In genomic region chr10:47599657-47600056, GRCh38 we compare ENCODE assay signal across 7 cellular contexts.
DNase-seq lines count a peak whose midpoint lies in the region; ATAC-seq, FAIRE-seq and TF ChIP-seq lines count a peak whose summit lies in the region.
"Not testable (repeated sequence)": the region's sequence is repeated elsewhere in the genome, so short reads cannot be mapped to it uniquely, and the experiment has no call there.

No MANE protein-coding gene starts in this region.

- peak overlapping the region; percentile 43 for H3K4me3 Mint-ChIP-seq in Caco-2 (ENCODE audit: unreplicated experiment)

- not testable (repeated sequence) for H3K4me1 ChIP-seq in Caco-2; K562 (replicated peaks in 1 of 2; ENCODE audit: control insufficient read depth in 2 of 2, insufficient read depth in 2 of 2, low read length in 2 of 2); liver (ENCODE audit: control insufficient read depth in 4 of 4, insufficient read depth in 4 of 4, low read length in 3 of 4); small intestine (ENCODE audit: control insufficient read depth in 2 of 2, insufficient read depth in 1 of 2, low read depth in 1 of 2, low read length in 1 of 2)

- not testable (repeated sequence) for BruUV-seq in Caco-2 (replicated peaks; lab: Mats Ljungman, UMichigan); K562 (replicated peaks; lab: Mats Ljungman, UMichigan)

- DNase-seq in Caco-2 = peak; percentile 45 to 53
- peak; percentile 3 for DNase-seq in NCI-H69 (lab: John Stamatoyannopoulos, UW)
- DNase-seq in K562 (ENCODE audit: extremely low read depth in 1 of 4, low spot score in 3 of 4) = peak in 1 of 4 experiments; percentile 1
- DNase-seq in iPS-NIHi7 (ENCODE audit: extremely low spot score) = peak; percentile 1
- DNase-seq in left kidney (ENCODE audit: low read depth, low spot score) = peak; percentile 1
- peak; percentile 36 for DNase-seq in small intestine

- H3K4me3 ChIP-seq in Caco-2 (ENCODE audit: low read depth, low read length) = peak overlapping the region; percentile 3
- not testable (repeated sequence) for H3K4me3 ChIP-seq in K562; liver (ENCODE audit: low read depth in 1 of 3, low read length in 3 of 3); small intestine (ENCODE audit: low read depth in 1 of 2, low read length in 2 of 2)

- H3K79me2 ChIP-seq in K562 (ENCODE audit: control insufficient read depth, insufficient read depth, low read length) = not testable (repeated sequence)

- H3K4me1 Mint-ChIP-seq in Caco-2 (ENCODE audit: low read depth, unreplicated experiment) = not testable (repeated sequence)

- not testable (repeated sequence) for TF ChIP-seq EP300 in K562 (IDR thresholded peaks at IDR 0.05; ENCODE audit: low read length)

- not testable (repeated sequence) for H3K9me3 ChIP-seq in Caco-2; K562 (replicated peaks; ENCODE audit: control insufficient read depth, insufficient read depth, low read depth, low read length); liver (ENCODE audit: control insufficient read depth in 4 of 4, low read length in 3 of 4); small intestine (ENCODE audit: control insufficient read depth, low read depth)

- peak; percentile 51; the same call in 2 of the 3 replicates for ATAC-seq in K562

- H3K9ac ChIP-seq in K562 (ENCODE audit: insufficient read depth in 1 of 2, low read depth in 2 of 2, low read length in 2 of 2); liver (ENCODE audit: low read depth in 1 of 2, low read length in 2 of 2): not testable (repeated sequence)

- H3K36me3 ChIP-seq in Caco-2 (ENCODE audit: control insufficient read depth, insufficient read depth, low read length); K562 (ENCODE audit: control insufficient read depth, insufficient read depth, low read length); liver (ENCODE audit: control insufficient read depth in 4 of 4, insufficient read depth in 3 of 4, low read depth in 1 of 4, low read length in 3 of 4); small intestine (ENCODE audit: control insufficient read depth in 2 of 2, insufficient read depth in 2 of 2, low read length in 2 of 2): not testable (repeated sequence)

- H3K27me3 ChIP-seq in Caco-2 (replicated peaks; ENCODE audit: control insufficient read depth, insufficient read depth, low read length); K562 (ENCODE audit: control insufficient read depth in 2 of 2, insufficient read depth in 2 of 2, low read length in 2 of 2); liver (ENCODE audit: control insufficient read depth in 4 of 4, insufficient read depth in 4 of 4, low read length in 3 of 4); small intestine (ENCODE audit: control insufficient read depth in 2 of 2, insufficient read depth in 2 of 2, low read length in 2 of 2): not testable (repeated sequence)

- not testable (repeated sequence) for TF ChIP-seq RAD21 in K562 (CRISPR knock-in tag; conservative IDR thresholded peaks at IDR 0.05 in 1 of 2, IDR thresholded peaks at IDR 0.05 in 1 of 2); liver (IDR thresholded peaks at IDR 0.05)

- not testable (repeated sequence) for H3K36me3 Mint-ChIP-seq in Caco-2 (ENCODE audit: insufficient read depth, unreplicated experiment)

- not testable (repeated sequence) for H3K27me3 Mint-ChIP-seq in Caco-2 (ENCODE audit: insufficient read depth, unreplicated experiment)

- not testable (repeated sequence) for TF ChIP-seq POLR2A in K562 (conservative IDR thresholded peaks at IDR 0.05)

- H3K9me3 Mint-ChIP-seq in Caco-2 (ENCODE audit: unreplicated experiment) = not testable (repeated sequence)

- H3K4me2 ChIP-seq in K562 (ENCODE audit: insufficient read depth, low read length) = not testable (repeated sequence)

- not testable (repeated sequence) for H3K27ac ChIP-seq in K562 (ENCODE audit: extremely low read depth, low read depth, low read length); liver (ENCODE audit: low read depth in 1 of 2, low read length in 2 of 2); small intestine (ENCODE audit: low read depth in 1 of 2, low read length in 1 of 2)

- not testable (repeated sequence) for FAIRE-seq in K562 (lab: Jason Lieb, UNC); small intestine (lab: Jason Lieb, UNC)

- not testable (repeated sequence) for H2AFZ ChIP-seq in K562 (ENCODE audit: low read depth, low read length)

- intact Hi-C loops in Caco-2 (cut with micrococcal nuclease; ENCODE audit: unreplicated experiment); K562 (cut with micrococcal nuclease): not testable (repeated sequence)

- CTCF ChIA-PET in Caco-2 (lab: Charles Lee); K562 (lab: Yijun Ruan, JAX; ENCODE audit: low intra/inter-chr PET ratio): not testable (repeated sequence)

- in situ Hi-C loops in K562 (cut with MboI) = not testable (repeated sequence)

- not testable (repeated sequence) for TF ChIP-seq CTCF in Caco-2 (IDR thresholded peaks at IDR 0.05; ENCODE audit: insufficient read depth in 1 of 2, low read depth in 1 of 2, low read length in 1 of 2, severe bottlenecking in 1 of 2, unreplicated experiment in 1 of 2); K562 (IDR thresholded peaks at IDR 0.05 in 2 of 3, conservative IDR thresholded peaks at IDR 0.05 in 1 of 3; ENCODE audit: insufficient read depth in 2 of 3, low read depth in 1 of 3, low read length in 3 of 3); liver (IDR thresholded peaks at IDR 0.05; ENCODE audit: low read depth, low read length, missing input control)

- H4K20me1 ChIP-seq in K562 (replicated peaks; ENCODE audit: control insufficient read depth, insufficient read depth, low read length) = not testable (repeated sequence)

- whole genome bisulfite sequencing in K562 (ENCODE audit: insufficient coverage, low coverage, missing lambda C conversion rate) = under 1% methylated on average over 16 of the region's 16 CpGs
- WGBS in liver = 45% methylated on average over 16 of the region's 16 CpGs
- WGBS in small intestine, 3 donors = 34 to 66% (median 66%) methylated on average over 15 to 16 of the region's 16 CpGs

- not testable (repeated sequence) for H3K27ac Mint-ChIP-seq in Caco-2 (ENCODE audit: unreplicated experiment)

- POLR2A ChIA-PET in Caco-2 (lab: Charles Lee); K562 (lab: Yijun Ruan, JAX): not testable (repeated sequence)

- not testable (repeated sequence) for H3K9me1 ChIP-seq in K562 (ENCODE audit: control insufficient read depth, insufficient read depth, low read length)

TF ChIP-seq in liver, 16 proteins besides CTCF, POLR2A, EP300 and RAD21:
- peak; percentile 26 for TF ChIP-seq REST (IDR thresholded peaks at IDR 0.05)
- peak; percentile 62 to 73 for TF ChIP-seq HNF4A (conservative IDR thresholded peaks at IDR 0.05)
- TF ChIP-seq YY1 (IDR thresholded peaks at IDR 0.05) = peak; percentile 71
- TF ChIP-seq SP1 (IDR thresholded peaks at IDR 0.05) = peak; percentile 32
- peak; percentile 71 for TF ChIP-seq MAX (IDR thresholded peaks at IDR 0.05)
- peak; percentile 18 for TF ChIP-seq HNF4G (IDR thresholded peaks at IDR 0.05)
- peak in 1 of 2 donors; percentile 44 for TF ChIP-seq RXRA (IDR thresholded peaks at IDR 0.05)
